ENCODE assay signal across 20 cellular contexts in genomic region chr2:6372317-6372903, GRCh38.
DNase-seq lines count a peak whose midpoint lies in the region; ATAC-seq, FAIRE-seq and TF ChIP-seq lines count a peak whose summit lies in the region.
"Had no signal": no experiment of that assay in that cellular context is flagged by ENCODE, and none has a peak within 500 bp of the region (broad histone marks: within the 10 kb centered on the region; RNA-seq: fewer than 3 reads in every experiment).

No MANE protein-coding gene starts in this region.

- H3K27me3 Mint-ChIP-seq in CD8-positive, alpha-beta memory T cell = no peaks in the 10 kb centered on the region
- H3K27me3 Mint-ChIP-seq in activated T-helper 17 cell treated with anti-CD3 and anti-CD28 coated beads, Interleukin-2, amount 50 U/mL, for 72 hours = no peaks in the 10 kb centered on the region
- H3K27me3 Mint-ChIP-seq: brain had no signal

- intact Hi-C loops in upper lobe of right lung (cut with DNase I) = no loop called here

- no peaks in the 10 kb centered on the region for H3K36me3 ChIP-seq in BJ (ENCODE audit: control insufficient read depth, insufficient read depth, low read length)
- H3K36me3 ChIP-seq in CD8-positive, alpha-beta memory T cell (ENCODE audit: insufficient read depth, low read length) = no peaks in the 10 kb centered on the region
- H3K36me3 ChIP-seq in upper lobe of right lung = no peaks in the 10 kb centered on the region

- DNase-seq in BJ (ENCODE audit: low read depth) = peak; percentile 94
- peak; percentile 73 for DNase-seq in RCC 7860 (ENCODE audit: low spot score)
- DNase-seq in epithelial cell of esophagus (ENCODE audit: low read depth) = peak; percentile 67
- peak; percentile 27 for DNase-seq in myocyte (ENCODE audit: low read depth)
- DNase-seq in CD8-positive, alpha-beta memory T cell = no peak
- DNase-seq in upper lobe of right lung = no peak
- no peak for DNase-seq in HTR-8/SVneo (ENCODE audit: insufficient read length, low spot score)
- DNase-seq: activated CD4-positive, alpha-beta T cell treated with anti-CD3 and anti-CD28 coated beads, Interleukin-2, amount 50 U/mL, for 48 hours; NCI-H510A; stimulated activated CD4-positive, alpha-beta T cell treated with anti-CD3 and anti-CD28 coated beads, Interleukin-4, amount 100 ng/mL, for 4 hours; stimulated activated naive CD4-positive, alpha-beta T cell; T-helper 2 cell had no signal

- H3K36me3 Mint-ChIP-seq in CD8-positive, alpha-beta memory T cell = no peaks in the 10 kb centered on the region
- no peaks in the 10 kb centered on the region for H3K36me3 Mint-ChIP-seq in activated T-helper 17 cell treated with anti-CD3 and anti-CD28 coated beads, Interleukin-2, amount 50 U/mL, for 72 hours (ENCODE audit: low read depth)
- H3K36me3 Mint-ChIP-seq: brain had no signal

- H3K27me3 ChIP-seq in BJ (ENCODE audit: control insufficient read depth, insufficient read depth, low read length) (no peaks in the 10 kb centered on the region), upper lobe of right lung (no peaks in the 10 kb centered on the region)
- no peaks in the 10 kb centered on the region for H3K27me3 ChIP-seq in CD8-positive, alpha-beta memory T cell (ENCODE audit: insufficient read depth, low read length, poor library complexity, severe bottlenecking)

- TF ChIP-seq CTCF in BJ (IDR thresholded peaks at IDR 0.05; ENCODE audit: insufficient read depth, low read depth, low read length) = no peak
- no peak for TF ChIP-seq CTCF in epithelial cell of esophagus (IDR thresholded peaks at IDR 0.05; ENCODE audit: insufficient read depth, low read depth, low read length, missing control alignments)
- TF ChIP-seq CTCF in upper lobe of right lung (IDR thresholded peaks at IDR 0.05) = no peak

- H3K9me3 ChIP-seq in CD8-positive, alpha-beta memory T cell (ENCODE audit: low read length) = no peaks in the 10 kb centered on the region
- H3K9me3 ChIP-seq in upper lobe of right lung = no peaks in the 10 kb centered on the region

- no peak overlapping the region for H3K27ac Mint-ChIP-seq in CD8-positive, alpha-beta memory T cell
- H3K27ac Mint-ChIP-seq in activated T-helper 17 cell treated with anti-CD3 and anti-CD28 coated beads, Interleukin-2, amount 50 U/mL, for 72 hours = no peak overlapping the region
- H3K27ac Mint-ChIP-seq: activated T-helper 1 cell treated with anti-CD3 and anti-CD28 coated beads, Interleukin-12 subunit alpha, Interleukin-12 subunit beta, Interleukin-2, Interleukin-4 antibody, amounts not matched to agents 30 ng/mL and 10 ng/mL and 1 ng/mL, durations not matched to agents 14 hours and 24 hours and 36 hours; B cell had no signal

- no peak overlapping the region for H3K4me3 ChIP-seq in BJ (ENCODE audit: low read depth, low read length)
- no peak overlapping the region for H3K4me3 ChIP-seq in epithelial cell of esophagus (ENCODE audit: low read length)
- H3K4me3 ChIP-seq in CD8-positive, alpha-beta memory T cell (ENCODE audit: low read length) = no peak overlapping the region
- no peak overlapping the region for H3K4me3 ChIP-seq in upper lobe of right lung
- H3K4me3 ChIP-seq: lung, PC-9 had no signal

- CTCF ChIA-PET in BJ (lab: Yijun Ruan, JAX) = interaction anchor here (0.9 kb wide), 1 partner anchor 11 kb away, joined by 3 read pairs; no protein-coding TSS in a partner anchor
- CTCF ChIA-PET in CD8-positive, alpha-beta memory T cell (lab: Charles Lee) = no interaction called here

- H3K27ac ChIP-seq in CD8-positive, alpha-beta memory T cell (ENCODE audit: low read depth, low read length) = no peak overlapping the region
- H3K27ac ChIP-seq in upper lobe of right lung = no peak overlapping the region
- H3K27ac ChIP-seq: PC-9 had no signal

- no peaks in the 10 kb centered on the region for H3K4me1 Mint-ChIP-seq in CD8-positive, alpha-beta memory T cell
- H3K4me1 Mint-ChIP-seq in activated T-helper 17 cell treated with anti-CD3 and anti-CD28 coated beads, Interleukin-2, amount 50 U/mL, for 72 hours = no peaks in the 10 kb centered on the region
- H3K4me1 Mint-ChIP-seq: B cell had no signal

- no peaks in the 10 kb centered on the region for H3K4me1 ChIP-seq in CD8-positive, alpha-beta memory T cell (ENCODE audit: insufficient read depth, low read length)
- no peaks in the 10 kb centered on the region for H3K4me1 ChIP-seq in upper lobe of right lung

- H3K9me3 Mint-ChIP-seq in CD8-positive, alpha-beta memory T cell = peaks cover 0 to 11% (median 3%) of the 10 kb centered on the region in 5 donors
- H3K9me3 Mint-ChIP-seq in activated T-helper 17 cell treated with anti-CD3 and anti-CD28 coated beads, Interleukin-2, amount 50 U/mL, for 72 hours = peaks cover 3% of the 10 kb centered on the region
- H3K9me3 Mint-ChIP-seq: activated T-helper 1 cell treated with anti-CD3 and anti-CD28 coated beads, Interleukin-12 subunit alpha, Interleukin-12 subunit beta, Interleukin-2, Interleukin-4 antibody, amounts not matched to agents 30 ng/mL and 10 ng/mL and 1 ng/mL, durations not matched to agents 14 hours and 24 hours and 36 hours had no signal

- FAIRE-seq in RCC 7860 (lab: Jason Lieb, UNC) (peak; percentile 90), HTR-8/SVneo (lab: Jason Lieb, UNC) (no peak)
- FAIRE-seq: G401.6, H1 had no signal

- no peak overlapping the region for H3K4me3 Mint-ChIP-seq in CD8-positive, alpha-beta memory T cell
- no peak overlapping the region for H3K4me3 Mint-ChIP-seq in activated T-helper 17 cell treated with anti-CD3 and anti-CD28 coated beads, Interleukin-2, amount 50 U/mL, for 72 hours
- H3K4me3 Mint-ChIP-seq: activated T-helper 1 cell treated with anti-CD3 and anti-CD28 coated beads, Interleukin-12 subunit alpha, Interleukin-12 subunit beta, Interleukin-2, Interleukin-4 antibody, amounts not matched to agents 30 ng/mL and 10 ng/mL and 1 ng/mL, durations not matched to agents 14 hours and 24 hours and 36 hours; B cell; brain had no signal

- POLR2A ChIA-PET in BJ (lab: Charles Lee) = no interaction called here
- POLR2A ChIA-PET in CD8-positive, alpha-beta memory T cell (lab: Charles Lee) = no interaction called here

- no peak for ATAC-seq in upper lobe of right lung
- ATAC-seq in activated T-helper 17 cell treated with anti-CD3 and anti-CD28 coated beads, Interleukin-2, amount 50 U/mL, for 72 hours (replicated peaks) = no peak

Comparison
In these comparisons a context has a peak if more than half of its experiments do, and no peak if none do; other contexts are left out.
1. DNase-seq: peak in BJ (single experiment), RCC 7860 (single experiment), epithelial cell of esophagus (single experiment) and myocyte (single experiment); none in CD8-positive, alpha-beta memory T cell (0 of 5), upper lobe of right lung (single experiment) and HTR-8/SVneo (single experiment).